ENCODE assay signal across 11 cellular contexts in the genomic region with DNA sequence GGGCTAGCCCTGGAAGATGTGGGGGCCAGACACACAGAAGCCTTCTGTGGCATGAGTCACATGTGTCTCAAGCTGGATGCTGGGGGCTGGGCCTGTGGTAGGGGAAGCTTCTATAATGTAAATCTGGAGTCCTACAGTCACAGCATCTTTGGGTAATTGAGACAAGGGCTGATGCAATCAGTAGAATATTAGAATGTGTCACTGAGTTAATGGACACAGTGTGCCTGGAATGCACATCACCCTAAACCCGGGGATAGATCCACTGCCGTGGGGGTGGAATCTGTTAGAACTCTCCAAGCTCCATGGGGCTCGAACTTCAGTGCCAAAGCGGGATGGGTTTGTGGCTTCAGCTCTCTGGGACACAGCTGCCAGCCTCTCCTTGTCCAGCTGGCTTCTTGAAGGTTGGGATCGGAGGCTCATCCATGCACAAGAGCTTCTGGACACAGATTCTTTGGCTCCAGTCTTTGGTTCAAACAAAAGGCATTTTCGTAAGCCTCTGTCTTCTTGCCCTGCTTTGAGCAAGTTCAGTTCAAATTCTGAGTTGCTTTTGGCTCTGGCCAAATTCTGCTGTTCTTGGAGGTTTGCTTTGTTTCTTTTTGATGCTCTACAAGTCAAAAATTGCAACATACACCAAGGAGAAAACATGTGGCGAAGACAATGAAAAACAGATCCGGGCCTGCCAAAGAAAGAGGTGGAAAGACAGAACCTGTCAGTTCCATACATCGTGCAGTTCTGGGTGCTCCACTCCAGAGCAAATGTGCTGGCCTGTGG.
DNase-seq lines count a peak whose midpoint lies in the region; ATAC-seq and TF ChIP-seq lines count a peak whose summit lies in the region.
"Had no signal": no experiment of that assay in that cellular context is flagged by ENCODE, and none has a peak within 500 bp of the region (broad histone marks: within the 10 kb centered on the region; RNA-seq: fewer than 3 reads in every experiment).

No MANE protein-coding gene starts in this region.

- 52% methylated on average over 6 of the region's 9 CpGs for WGBS in suprapubic skin

- no peak for TF ChIP-seq EP300 in suprapubic skin (IDR thresholded peaks at IDR 0.05)

- H3K4me3 ChIP-seq in astrocyte of the spinal cord (ENCODE audit: low read depth, low read length) (no peak overlapping the region), suprapubic skin (no peak overlapping the region)
- H3K4me3 ChIP-seq: ovary had no signal

- ATAC-seq in left ventricle myocardium superior (peak; percentile 82), GM19455 (IDR thresholded peaks at IDR 0.05; ENCODE audit: unreplicated experiment) (no peak)

- in situ Hi-C loops in astrocyte of the spinal cord (cut with HindIII; ENCODE audit: low sequenced_read_pairs): no loop called here

- H3K4me1 ChIP-seq in suprapubic skin: peaks cover 41% of the 10 kb centered on the region

- DNase-seq in HCEC 1CT: peak; percentile 89
- DNase-seq in astrocyte of the spinal cord (ENCODE audit: low read depth, low spot score): peak; percentile 48
- DNase-seq in left ventricle myocardium superior: peak; percentile 74
- DNase-seq in suprapubic skin (ENCODE audit: low spot score in 2 of 2): peak in 1 of 2 donors; percentile 83
- no peak for DNase-seq in caudate nucleus (lab: John Stamatoyannopoulos, UW)
- DNase-seq in NCI-H2196 treated with DMSO at 0.1 percent for 48 hours (lab: John Stamatoyannopoulos, UW; ENCODE audit: unreplicated experiment): no peak
- DNase-seq in UCSD-AML1 (lab: John Stamatoyannopoulos, UW; ENCODE audit: unreplicated experiment): no peak
- DNase-seq: GDM1, NCI-H1092, ovary had no signal

- intact Hi-C loops in left ventricle myocardium superior (cut with micrococcal nuclease): no loop called here

- H3K27ac ChIP-seq in suprapubic skin (peak overlapping the region; percentile 62), caudate nucleus (ENCODE audit: low read depth, low read length) (no peak overlapping the region)
- H3K27ac ChIP-seq: ovary had no signal

- TF ChIP-seq CTCF in astrocyte of the spinal cord (IDR thresholded peaks at IDR 0.05; ENCODE audit: low read depth, low read length) (no peak), suprapubic skin (IDR thresholded peaks at IDR 0.05) (no peak)

- no peaks in the 10 kb centered on the region for H3K36me3 ChIP-seq in suprapubic skin
- H3K36me3 ChIP-seq: ovary had no signal

- no peak for TF ChIP-seq POLR2A in suprapubic skin (IDR thresholded peaks at IDR 0.05)

- no peaks in the 10 kb centered on the region for H3K9me3 ChIP-seq in suprapubic skin
- H3K9me3 ChIP-seq: ovary had no signal

- no peaks in the 10 kb centered on the region for H3K27me3 ChIP-seq in suprapubic skin
- H3K27me3 ChIP-seq: ovary had no signal

Comparison
In these comparisons a context has a peak if more than half of its experiments do, and no peak if none do; other contexts are left out.
1. DNase-seq: peak in HCEC 1CT (single experiment), astrocyte of the spinal cord (single experiment) and left ventricle myocardium superior (single experiment); none in caudate nucleus (0 of 61), NCI-H2196 treated with DMSO at 0.1 percent for 48 hours (single experiment) and UCSD-AML1 (single experiment).